In genomic region chr16:30609002-30609927, GRCh38 we compare ENCODE assay signal across 8 cellular contexts. TPM values are rescaled to one million over a fixed set of nuclear protein-coding genes. Genes with fewer than 3 reads are reported as not detected.
A peak's percentile ranks its signal among the peaks of the same experiment; 100 is the strongest.
DNase-seq lines count a peak whose midpoint lies in the region; ATAC-seq and TF ChIP-seq lines count a peak whose summit lies in the region.

No MANE protein-coding gene starts in this region.

- ATAC-seq in GM21381 (IDR thresholded peaks at IDR 0.05; ENCODE audit: unreplicated experiment), result peak; percentile 32
- ATAC-seq in IMR-90 (ENCODE audit: low read depth), result peak; percentile 61

- H2BK20ac ChIP-seq in IMR-90 (ENCODE audit: low read depth, low read length), result no peak overlapping the region

- H3K4me1 ChIP-seq in IMR-90 (ENCODE audit: control insufficient read depth, insufficient read depth, low read length) (no peaks in the 10 kb centered on the region), duodenal mucosa (ENCODE audit: control insufficient read depth in 1 of 2, insufficient read depth in 2 of 2, low read length in 2 of 2) (peaks cover 16 to 25% of the 10 kb centered on the region in 2 donors)

- peak overlapping the region; percentile 72 for H3K9ac ChIP-seq in IMR-90 (ENCODE audit: low read depth, low read length)
- H3K9ac ChIP-seq in duodenal mucosa (ENCODE audit: low read depth in 1 of 2, low read length in 2 of 2), result peak overlapping the region; percentile 99

- no peak overlapping the region for H2BK15ac ChIP-seq in IMR-90 (ENCODE audit: low read depth, low read length)

- WGBS in IMR-90 (ENCODE audit: extremely low coverage in 2 of 2, insufficient read length in 1 of 2), 2 experiments, result 10% methylated on average over 24 of the region's 40 CpGs; no CpG with 5 or more reads in 1 of the 2 experiments
- WGBS in lower leg skin, 2 donors, result 16 to 19% methylated on average over 27 to 28 of the region's 40 CpGs

- peak overlapping the region; percentile 58; the same call in 1 of the 2 replicates for H2AK5ac ChIP-seq in IMR-90 (ENCODE audit: low read depth, low read length)

- H3K23ac ChIP-seq in IMR-90 (ENCODE audit: low read depth, low read length), result peak overlapping the region; percentile 93

- POLR2A ChIA-PET in IMR-90 (lab: Charles Lee; ENCODE audit: unreplicated experiment), result no interaction called here

- H3K36me3 Mint-ChIP-seq in Calu3 (ENCODE audit: insufficient read depth, unreplicated experiment), result peaks cover 65% of the 10 kb centered on the region

- H3K27ac ChIP-seq in IMR-90 (ENCODE audit: insufficient read depth, low read length), result peak overlapping the region; percentile 78
- peak overlapping the region; percentile 90 for H3K27ac ChIP-seq in duodenal mucosa (ENCODE audit: low read depth, low read length)

- H3K4me2 ChIP-seq in IMR-90 (ENCODE audit: low read depth, low read length), result peak overlapping the region; percentile 84

- peak overlapping the region; percentile 98 for H3K27ac Mint-ChIP-seq in Calu3 (ENCODE audit: unreplicated experiment)

- H3K4me3 ChIP-seq in IMR-90 (ENCODE audit: insufficient read depth, low read depth, low read length), result peak overlapping the region; percentile 73
- peak overlapping the region; percentile 89 to 93 for H3K4me3 ChIP-seq in duodenal mucosa (ENCODE audit: low read depth in 1 of 2, low read length in 2 of 2)
- H3K4me3 ChIP-seq in lower leg skin (ENCODE audit: low read depth, poor library complexity, severe bottlenecking), result peak overlapping the region; percentile 91

- no peak for TF ChIP-seq RAD21 in IMR-90 (IDR thresholded peaks at IDR 0.05; ENCODE audit: low read length)

- peaks cover 11 to 27% of the 10 kb centered on the region in 2 experiments; a peak in 3 of 4 replicates for H3K79me1 ChIP-seq in IMR-90 (ENCODE audit: low read depth in 1 of 2, low read length in 2 of 2)

- H4K20me1 ChIP-seq in IMR-90 (ENCODE audit: insufficient read depth, low read length), result no peaks in the 10 kb centered on the region

- peak overlapping the region; percentile 77 for H4K5ac ChIP-seq in IMR-90 (ENCODE audit: low read depth, low read length)

- H3K4me1 Mint-ChIP-seq in Calu3 (ENCODE audit: low read depth, unreplicated experiment), result no peaks in the 10 kb centered on the region

- TF ChIP-seq CTCF in Calu3 (IDR thresholded peaks at IDR 0.05; ENCODE audit: unreplicated experiment) (no peak), IMR-90 (conservative IDR thresholded peaks at IDR 0.05; ENCODE audit: low read depth, low read length) (no peak), lower leg skin (IDR thresholded peaks at IDR 0.05) (no peak)

- H3K14ac ChIP-seq in IMR-90 (replicated peaks; ENCODE audit: low read depth, low read length), result peak overlapping the region; percentile 93

- H4K91ac ChIP-seq in IMR-90 (ENCODE audit: insufficient read depth, low read depth, low read length), result peak overlapping the region; percentile 86

- peak overlapping the region; percentile 71; the same call in 1 of the 2 replicates for H3K56ac ChIP-seq in IMR-90 (ENCODE audit: extremely low read depth, insufficient read depth, low read length)

- peak overlapping the region; percentile 96 for H2AFZ ChIP-seq in IMR-90 (replicated peaks; ENCODE audit: low read length, poor library complexity)

- H3K4me3 Mint-ChIP-seq in Calu3 (ENCODE audit: low read depth, unreplicated experiment), result peak overlapping the region; percentile 75

- H3K18ac ChIP-seq in IMR-90 (ENCODE audit: low read depth, low read length), result peak overlapping the region; percentile 68; the same call in 1 of the 2 replicates

- TF ChIP-seq POLR2A in IMR-90 (IDR thresholded peaks at IDR 0.05; ENCODE audit: low read depth, low read length), result no peak; the same call in 1 of the 2 replicates
- no peak for TF ChIP-seq POLR2A in lower leg skin (IDR thresholded peaks at IDR 0.05)

- DNase-seq in Calu3 (peak; percentile 59), IMR-90 (peak; percentile 23), lower leg skin (ENCODE audit: low spot score in 2 of 2) (peak; percentile 21 to 90), NOMO-1 treated with dmso at 0.1 percent for 144 hours (lab: John Stamatoyannopoulos, UW; ENCODE audit: unreplicated experiment) (no peak)
- DNase-seq in activated CD4-positive, CD25-positive, alpha-beta regulatory T cell treated with anti-CD3 and anti-CD28 coated beads, Interleukin-2, amount 50 U/mL, for 72 hours, result peak; percentile 71
- DNase-seq in stimulated activated CD8-positive, alpha-beta memory T cell treated with anti-CD3 and anti-CD28 coated beads, Interleukin-4, amount 100 ng/mL, for 24 hours (ENCODE audit: low read depth), result peak; percentile 37

- H4K8ac ChIP-seq in IMR-90 (ENCODE audit: low read depth in 2 of 2, low read length in 2 of 2), result peak overlapping the region; percentile 93 to 97

- no peaks in the 10 kb centered on the region for H3K27me3 Mint-ChIP-seq in Calu3 (ENCODE audit: unreplicated experiment)

- BruUV-seq in Calu3 (replicated peaks; lab: Mats Ljungman, UMichigan), result TSS peak; percentile 74
- no TSS peak for BruUV-seq in IMR-90 (replicated peaks; lab: Mats Ljungman, UMichigan)

- intact Hi-C loops in Calu3 (cut with micrococcal nuclease; ENCODE audit: unreplicated experiment) (no loop called here), IMR-90 (cut with micrococcal nuclease) (no loop called here), lower leg skin (cut with DNase I; ENCODE audit: low total_unique reads) (no loop called here)

- peak overlapping the region; percentile 88 for H2AK9ac ChIP-seq in IMR-90 (replicated peaks; ENCODE audit: low read depth, low read length, poor library complexity)

- peak overlapping the region; percentile 81 for H3K4ac ChIP-seq in IMR-90 (ENCODE audit: low read depth, low read length)

- 0 out of 2 replicates have a peak overlapping the region, but pooled peaks have one; percentile 3 for H2BK120ac ChIP-seq in IMR-90 (ENCODE audit: low read depth, low read length)

- no peaks in the 10 kb centered on the region for H3K9me3 Mint-ChIP-seq in Calu3 (ENCODE audit: low read depth, unreplicated experiment)

- in situ Hi-C loops in IMR-90 (cut with MboI; ENCODE audit: low sequenced_read_pairs), result no loop called here

- CTCF ChIA-PET in Calu3 (lab: Charles Lee), result interaction anchor here (0.6 to 2.7 kb wide), 9 partner anchors 11 to 237 kb away, joined by 3 to 9 read pairs (median 5); partner anchors contain the start of genes DCTPP1, PRR14, ZNF764 and ZNF785
- CTCF ChIA-PET in IMR-90 (lab: Yijun Ruan, JAX), result interaction anchor here (1.0 to 1.4 kb wide), 2 partner anchors 11 to 39 kb away, joined by 3 to 4 read pairs; no protein-coding TSS in a partner anchor

- no peaks in the 10 kb centered on the region for H3K9me1 ChIP-seq in IMR-90 (ENCODE audit: insufficient read depth, low read length)

- H3K36me3 ChIP-seq in IMR-90 (ENCODE audit: control insufficient read depth, insufficient read depth, low read length) (peaks cover 18% of the 10 kb centered on the region), duodenal mucosa (ENCODE audit: control insufficient read depth in 1 of 2, insufficient read depth in 2 of 2, low read length in 2 of 2) (peaks cover 8 to 17% of the 10 kb centered on the region in 2 donors)

- peak overlapping the region; percentile 63 for H2BK5ac ChIP-seq in IMR-90 (ENCODE audit: low read depth, low read length, poor library complexity, severe bottlenecking)

- H3K27me3 ChIP-seq in IMR-90 (ENCODE audit: control insufficient read depth, insufficient read depth, low read length), result no peaks in the 10 kb centered on the region
- H3K27me3 ChIP-seq in duodenal mucosa (ENCODE audit: control insufficient read depth in 1 of 2, insufficient read depth in 2 of 2, low read length in 2 of 2), result no peaks in the 10 kb centered on the region

- dilution Hi-C loops in IMR-90 (cut with HindIII; ENCODE audit: low sequenced_read_pairs, unreplicated experiment), result no loop called here

- H3K9me3 ChIP-seq in IMR-90 (ENCODE audit: control insufficient read depth, insufficient read depth, low read length) (no peaks in the 10 kb centered on the region), duodenal mucosa (ENCODE audit: control insufficient read depth in 1 of 2, low read length in 2 of 2) (no peaks in the 10 kb centered on the region)

TF ChIP-seq in IMR-90, 13 proteins besides CTCF, POLR2A, EP300 and RAD21 (continues in another document):
- TF ChIP-seq RFX5 (IDR thresholded peaks at IDR 0.05; ENCODE audit: low read depth, low read length) (no peak), FOS (IDR thresholded peaks at IDR 0.05; ENCODE audit: low read depth, low read length) (no peak), NFE2L2 (IDR thresholded peaks at IDR 0.05; ENCODE audit: low read depth, low read length) (no peak), BHLHE40 (IDR thresholded peaks at IDR 0.05; ENCODE audit: low read depth, low read length) (no peak), MXI1 (IDR thresholded peaks at IDR 0.05; ENCODE audit: borderline replicate concordance, low read depth, low read length) (no peak)

RNA-seq across cellular contexts. Expression of gene ZNF689, which starts 0.9 kb away (rescaled TPM):
- 10.4 and 14.1 TPM in 2 replicates for total RNA-seq in Calu3 (2022)
- 1.9 and 2.7 TPM in 2 replicates for total RNA-seq in IMR-90 (2012; rRNA removed)
- 2.9 and 3.8 TPM in 2 replicates for polyA plus RNA-seq in IMR-90 (2012; rRNA removed)
- polyA plus RNA-seq in IMR-90 (2012; cell fraction: cytosol; rRNA removed), result 2.1 and 3.8 TPM in 2 replicates
- 3.3 and 5.2 TPM in 2 replicates for polyA plus RNA-seq in IMR-90 (2012; cell fraction: nucleus; rRNA removed; ENCODE audit: low replicate concordance)
- 1 to 10 TPM; 3.2 to 9.1 (median 6.7) TPM for total RNA-seq in lower leg skin

RNA-seq across cellular contexts. Expression of gene ZNF785, which starts 23.8 kb away (rescaled TPM):
- total RNA-seq in Calu3 (2022), result 22.2 and 22.9 TPM in 2 replicates
- total RNA-seq in IMR-90 (2012; rRNA removed), result 2.8 and 2.9 TPM in 2 replicates
- polyA plus RNA-seq in IMR-90 (2012; rRNA removed), result 4.0 and 4.2 TPM in 2 replicates
- 1.2 and 2.4 TPM in 2 replicates for polyA plus RNA-seq in IMR-90 (2012; cell fraction: cytosol; rRNA removed)
- polyA plus RNA-seq in IMR-90 (2012; cell fraction: nucleus; rRNA removed; ENCODE audit: low replicate concordance), result 10.3 and 15.8 TPM in 2 replicates
- 10 to 100 TPM in 2 of 4 donors, 1 to 10 TPM in 2; 9.5 to 19.2 (median 10.4) TPM for total RNA-seq in lower leg skin

RNA-seq across cellular contexts. Expression of gene ZNF688, which starts 37.8 kb away (rescaled TPM):
- total RNA-seq in Calu3 (2022) (11.8 and 13.5 TPM in 2 replicates), IMR-90 (2012; rRNA removed) (1.7 and 1.8 TPM in 2 replicates), lower leg skin (10 to 100 TPM; 11.9 to 22.5 (median 16.0) TPM)
- polyA plus RNA-seq in IMR-90 (2012; rRNA removed), result 3.7 and 5.5 TPM in 2 replicates
- 4.8 and 6.0 TPM in 2 replicates for polyA plus RNA-seq in IMR-90 (2012; cell fraction: cytosol; rRNA removed)
- 15.2 and 17.9 TPM in 2 replicates for polyA plus RNA-seq in IMR-90 (2012; cell fraction: nucleus; rRNA removed; ENCODE audit: low replicate concordance)

RNA-seq across cellular contexts. Expression of gene PRR14, which starts 41.5 kb away (rescaled TPM):
- total RNA-seq in Calu3 (2022) (47.4 and 59.4 TPM in 2 replicates), IMR-90 (2012; rRNA removed) (1.4 and 2.2 TPM in 2 replicates), lower leg skin (10 to 100 TPM; 23.8 to 67.5 (median 37.1) TPM)
- 11.8 and 11.9 TPM in 2 replicates for polyA plus RNA-seq in IMR-90 (2012; rRNA removed)
- polyA plus RNA-seq in IMR-90 (2012; cell fraction: cytosol; rRNA removed), result 8.8 and 11.3 TPM in 2 replicates
- polyA plus RNA-seq in IMR-90 (2012; cell fraction: nucleus; rRNA removed; ENCODE audit: low replicate concordance), result 43.3 and 60.6 TPM in 2 replicates

RNA-seq across cellular contexts. Expression of gene FBRS, which starts 49.0 kb away (rescaled TPM):
- total RNA-seq in Calu3 (2022) (113 and 114 TPM in 2 replicates), IMR-90 (2012; rRNA removed) (2.0 and 2.8 TPM in 2 replicates), lower leg skin (100 to 1,000 TPM in 1 of 4 donors, 10 to 100 TPM in 3; 51.0 to 103 (median 58.3) TPM)
- 20.5 and 22.4 TPM in 2 replicates for polyA plus RNA-seq in IMR-90 (2012; rRNA removed)
- polyA plus RNA-seq in IMR-90 (2012; cell fraction: cytosol; rRNA removed), result 15.0 and 18.0 TPM in 2 replicates
- polyA plus RNA-seq in IMR-90 (2012; cell fraction: nucleus; rRNA removed; ENCODE audit: low replicate concordance), result 64.6 and 100 TPM in 2 replicates
